Comparison of ENCODE assay signal across 9 cellular contexts in the genomic region with DNA sequence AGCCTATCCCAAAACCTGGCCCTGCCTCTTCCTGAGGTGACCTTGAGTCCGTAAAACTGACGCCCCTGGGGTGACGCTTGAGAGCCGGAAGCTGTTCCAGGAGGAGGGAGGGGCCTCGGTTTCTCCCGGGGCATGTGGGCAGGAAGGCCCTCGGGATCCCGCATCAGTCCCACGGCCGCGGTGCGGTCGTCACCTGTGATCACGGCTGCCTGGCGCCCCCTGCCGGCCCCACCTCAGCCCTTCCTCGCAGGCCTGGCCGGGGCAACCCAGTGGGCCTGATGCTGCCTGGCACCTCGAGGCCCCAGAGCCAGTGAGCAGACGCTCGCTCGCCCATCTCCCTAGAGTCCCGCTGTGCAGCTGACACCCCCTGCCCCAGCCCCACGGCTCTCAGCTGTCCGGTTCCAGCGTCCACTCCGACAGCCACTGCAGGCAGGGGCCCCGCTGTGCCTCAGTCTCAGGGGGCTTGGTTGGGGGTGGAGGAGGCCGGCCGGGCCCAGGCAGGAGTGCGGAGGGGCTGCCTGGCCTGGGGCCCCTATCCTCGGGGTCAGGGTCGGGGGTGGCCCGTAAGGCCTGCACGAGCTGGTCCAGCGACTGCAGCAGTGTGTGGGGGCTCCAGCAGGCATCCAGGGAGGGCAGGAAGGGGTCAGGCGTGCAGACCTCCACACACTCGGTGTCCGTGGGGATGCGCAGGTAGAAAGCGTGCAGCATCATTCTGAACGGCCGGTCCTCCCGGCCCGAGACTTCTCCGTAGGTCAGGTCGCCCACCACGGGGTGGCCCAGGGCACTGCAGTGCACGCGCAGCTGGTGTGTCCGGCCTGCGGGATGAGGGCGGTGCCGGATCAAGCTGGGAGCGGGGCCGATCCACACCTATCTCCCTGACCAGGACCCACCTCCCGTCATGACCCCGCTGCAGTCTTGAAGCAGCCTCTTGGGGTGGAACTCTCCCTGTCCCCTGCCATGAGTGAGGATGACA. TPM values are rescaled to one million over a fixed set of nuclear protein-coding genes. Genes with fewer than 3 reads are reported as not detected.
DNase-seq lines count a peak whose midpoint lies in the region; ATAC-seq, FAIRE-seq and TF ChIP-seq lines count a peak whose summit lies in the region.
"Had no signal": no experiment of that assay in that cellular context is flagged by ENCODE, and none has a peak within 500 bp of the region (broad histone marks: within the 10 kb centered on the region; RNA-seq: fewer than 3 reads in every experiment).

No MANE protein-coding gene starts in this region.

- FAIRE-seq in H54 (lab: Jason Lieb, UNC), result no peak

- H3K4me1 ChIP-seq in adrenal gland (replicated peaks in 1 of 2), result peaks cover 17 to 22% of the 10 kb centered on the region in 2 donors
- peaks cover 4% of the 10 kb centered on the region for H3K4me1 ChIP-seq in right cardiac atrium (ENCODE audit: control insufficient read depth, insufficient read depth, low read length)
- H3K4me1 ChIP-seq in skeletal muscle satellite cell (ENCODE audit: control insufficient read depth, insufficient read depth, low read length), result peaks cover 24% of the 10 kb centered on the region

- 15 to 78% (median 65%) methylated on average over 5 to 58 of the region's 58 CpGs for WGBS in adrenal gland, 4 donors
- WGBS in right cardiac atrium, result 65% methylated on average over 58 of the region's 58 CpGs

- peak overlapping the region; percentile 37 for H3K4me2 ChIP-seq in skeletal muscle satellite cell (ENCODE audit: low read length)

- no peak overlapping the region for H3K9ac ChIP-seq in skeletal muscle satellite cell (ENCODE audit: low read depth, low read length)

- H3K27me3 ChIP-seq in adrenal gland (peaks cover 10% of the 10 kb centered on the region), right cardiac atrium (ENCODE audit: control insufficient read depth, insufficient read depth) (no peaks in the 10 kb centered on the region), skeletal muscle satellite cell (ENCODE audit: control insufficient read depth, insufficient read depth, low read length) (peaks cover 15% of the 10 kb centered on the region)

- no peak overlapping the region for H3K27ac ChIP-seq in adrenal gland
- no peak overlapping the region for H3K27ac ChIP-seq in right cardiac atrium (ENCODE audit: low read length)

- peak; percentile 28 to 77 (median 62) for TF ChIP-seq CTCF in adrenal gland (IDR thresholded peaks at IDR 0.05)

- ATAC-seq in right cardiac atrium (peak; percentile 14 to 21), GM19324 (IDR thresholded peaks at IDR 0.05; ENCODE audit: low FRiP score, unreplicated experiment) (no peak)

- TF ChIP-seq POLR2A in adrenal gland (IDR thresholded peaks at IDR 0.05) (no peak), H54 (IDR thresholded peaks at IDR 0.05; ENCODE audit: low read depth, low read length) (no peak)

- peaks cover 0 to 11% of the 10 kb centered on the region in 2 donors for H3K36me3 ChIP-seq in adrenal gland (replicated peaks in 1 of 2)
- H3K36me3 ChIP-seq in skeletal muscle satellite cell (ENCODE audit: insufficient read depth, low read length), result peaks cover 13% of the 10 kb centered on the region

- no peak overlapping the region for H3K4me3 ChIP-seq in adrenal gland
- no peak overlapping the region for H3K4me3 ChIP-seq in right cardiac atrium (ENCODE audit: low read length)
- no peak overlapping the region for H3K4me3 ChIP-seq in skeletal muscle satellite cell (ENCODE audit: low read length)

- intact Hi-C loops in adrenal gland (cut with DNase I) (loop anchor here in 1 of 2 donors (5.0 kb wide), 1 partner anchor 74 kb away; no protein-coding TSS in a partner anchor), right cardiac atrium (cut with DNase I) (loop anchor here (2.0 to 10.0 kb wide), 3 partner anchors 71 to 74 kb away; a partner anchor contains a TSS)

- H3K9me3 ChIP-seq in adrenal gland (replicated peaks in 1 of 3) (no peaks in the 10 kb centered on the region), right cardiac atrium (ENCODE audit: control insufficient read depth, low read length) (no peaks in the 10 kb centered on the region), skeletal muscle satellite cell (replicated peaks; ENCODE audit: low read length) (no peaks in the 10 kb centered on the region)

- in situ Hi-C loops in ACHN (cut with HindIII; ENCODE audit: low pct_ligation_motif_present, low pct_unique_long_range_greater_than_20kb, low sequenced_read_pairs), result no loop called here

- DNase-seq in ACHN, result peak; percentile 76
- peak; percentile 68 for DNase-seq in GM19240 (ENCODE audit: insufficient read length, low spot score)
- DNase-seq in T-helper 1 cell, result peak; percentile 48 to 72 (median 63)
- peak; percentile 60 to 83 (median 73) for DNase-seq in adrenal gland
- DNase-seq in right cardiac atrium, result peak; percentile 70 to 91 (median 89)
- no peak for DNase-seq in H54 (ENCODE audit: insufficient read length, low spot score)

RNA-seq across cellular contexts. Expression of a gene that starts 2.3 kb away (rescaled TPM):
- total RNA-seq in adrenal gland (10 to 100 TPM; 12.8 to 30.0 (median 20.4) TPM), right cardiac atrium (10 to 100 TPM in 2 of 4 donors, 1 to 10 TPM in 2; 9.3 to 11.8 (median 9.9) TPM)
- polyA plus RNA-seq in adrenal gland (10 to 100 TPM in 2 of 3 donors, 1 to 10 TPM in 1; 1.1 to 40.1 (median 23.3) TPM), right cardiac atrium (11.5 TPM)
- total RNA-seq in skeletal muscle satellite cell (2012; rRNA removed), result 33.0 and 34.5 TPM in 2 replicates

RNA-seq across cellular contexts. Expression of a gene that starts 2.6 kb away (rescaled TPM):
- total RNA-seq in adrenal gland (10 to 100 TPM in 3 of 8 donors, 1 to 10 TPM in 5; 1.7 to 25.7 (median 8.2) TPM), right cardiac atrium (1 to 10 TPM; 4.0 to 6.9 (median 4.9) TPM)
- polyA plus RNA-seq in adrenal gland (10 to 100 TPM in 2 of 3 donors, under 1 TPM in 1; 0.29 to 69.8 (median 60.8) TPM), right cardiac atrium (3.4 TPM)
- total RNA-seq in skeletal muscle satellite cell (2012; rRNA removed), result 16.7 and 24.2 TPM in 2 replicates

RNA-seq across cellular contexts. Expression of a gene that starts 14.7 kb away (rescaled TPM):
- not detected for total RNA-seq in adrenal gland
- not detected for polyA plus RNA-seq in adrenal gland
- total RNA-seq in right cardiac atrium, result not detected
- not detected for polyA plus RNA-seq in right cardiac atrium
- not detected in 2 replicates for total RNA-seq in skeletal muscle satellite cell (2012; rRNA removed)
- total RNA-seq: pulmonary artery endothelial cell had no signal

RNA-seq across cellular contexts. Expression of a gene that starts 25.3 kb away (rescaled TPM):
- total RNA-seq in adrenal gland (under 1 TPM in 2 of 8 donors, not detected in 6; 0.43 to 0.46 TPM), right cardiac atrium (1 to 10 TPM in 2 of 4 donors, under 1 TPM in 1, not detected in 1; 0.92 to 3.1 (median 1.0) TPM)
- polyA plus RNA-seq in adrenal gland (under 1 TPM in 1 of 3 donors, not detected in 2; 0.13 TPM), right cardiac atrium (not detected)
- total RNA-seq in skeletal muscle satellite cell (2012; rRNA removed), result under 0.01 TPM in 1 of 2 replicates, not detected in the other
- total RNA-seq: pulmonary artery endothelial cell had no signal

RNA-seq across cellular contexts. Expression of a gene that starts 45.1 kb away (rescaled TPM):
- total RNA-seq in adrenal gland, result 10 to 100 TPM; 17.8 to 42.1 (median 29.5) TPM
- 10 to 100 TPM in 2 of 3 donors, 1 to 10 TPM in 1; 8.9 to 99.4 (median 38.2) TPM for polyA plus RNA-seq in adrenal gland
- total RNA-seq in right cardiac atrium, result 10 to 100 TPM; 21.5 to 31.3 (median 23.4) TPM
- 28.2 TPM for polyA plus RNA-seq in right cardiac atrium
- total RNA-seq in skeletal muscle satellite cell (2012; rRNA removed), result 23.8 and 26.9 TPM in 2 replicates
